13 cellular contexts compared by ENCODE assay signal in the genomic region with DNA sequence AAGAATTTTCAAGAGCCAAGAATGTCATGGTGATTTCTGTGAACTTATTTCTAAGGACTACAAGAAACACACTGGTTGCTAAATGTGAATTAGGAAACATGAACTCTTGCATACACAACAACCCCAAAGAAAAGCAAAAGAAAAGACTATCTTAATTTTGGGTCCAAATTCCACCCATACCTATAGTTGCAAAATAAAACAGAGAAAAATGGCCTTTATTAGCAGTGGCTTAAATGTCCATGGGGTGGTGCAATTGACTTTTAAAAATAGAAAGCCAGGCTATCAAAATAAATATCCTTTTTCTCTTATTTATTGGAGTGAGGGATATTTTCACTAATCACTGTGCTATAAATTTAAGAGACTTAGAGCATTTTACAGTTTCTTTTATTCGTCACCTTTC.
DNase-seq lines count a peak whose midpoint lies in the region; ATAC-seq and TF ChIP-seq lines count a peak whose summit lies in the region.
"Had no signal": no experiment of that assay in that cellular context is flagged by ENCODE, and none has a peak within 500 bp of the region (broad histone marks: within the 10 kb centered on the region; RNA-seq: fewer than 3 reads in every experiment).

No MANE protein-coding gene starts in this region.

- no peak overlapping the region for H3K27ac ChIP-seq in foreskin keratinocyte

- DNase-seq in AG09319 (ENCODE audit: extremely low read depth, low read depth) (no peak), HCEC 1CT (peak; percentile 25), astrocyte of the cerebellum (ENCODE audit: low read depth) (no peak), foreskin keratinocyte (no peak), DMS79 (lab: John Stamatoyannopoulos, UW) (no peak), left ventricle myocardium superior (no peak), NCI-H2081 (lab: John Stamatoyannopoulos, UW) (no peak)
- DNase-seq: activated CD4-positive, alpha-beta T cell treated with anti-CD3 and anti-CD28 coated beads, Interleukin-2, amount 50 U/mL, for 48 hours; aorta; CD4-positive, alpha-beta T cell; GF-D8; NCI-H1436 had no signal

- no peaks in the 10 kb centered on the region for H3K27me3 ChIP-seq in foreskin keratinocyte

- ATAC-seq in foreskin keratinocyte, result no peak
- ATAC-seq in left ventricle myocardium superior, result no peak
- no peak for ATAC-seq in GM21390 (IDR thresholded peaks at IDR 0.05; ENCODE audit: unreplicated experiment)

- TF ChIP-seq CTCF in AG09319 (IDR thresholded peaks at IDR 0.05; ENCODE audit: low read depth, low read length), result peak; percentile 32
- peak; percentile 27 for TF ChIP-seq CTCF in astrocyte of the cerebellum (IDR thresholded peaks at IDR 0.05; ENCODE audit: low read depth, low read length, missing control alignments)
- TF ChIP-seq CTCF in foreskin keratinocyte (conservative IDR thresholded peaks at IDR 0.05), result peak; percentile 53

- H3K4me1 ChIP-seq in foreskin keratinocyte, result peaks cover 11% of the 10 kb centered on the region

- intact Hi-C loops in left ventricle myocardium superior (cut with micrococcal nuclease), result no loop called here

- no peak overlapping the region for H3K4me3 ChIP-seq in astrocyte of the cerebellum (ENCODE audit: low read depth, low read length)

- in situ Hi-C loops in astrocyte of the cerebellum (cut with HindIII; ENCODE audit: low sequenced_read_pairs), result no loop called here
